In the genomic region with DNA sequence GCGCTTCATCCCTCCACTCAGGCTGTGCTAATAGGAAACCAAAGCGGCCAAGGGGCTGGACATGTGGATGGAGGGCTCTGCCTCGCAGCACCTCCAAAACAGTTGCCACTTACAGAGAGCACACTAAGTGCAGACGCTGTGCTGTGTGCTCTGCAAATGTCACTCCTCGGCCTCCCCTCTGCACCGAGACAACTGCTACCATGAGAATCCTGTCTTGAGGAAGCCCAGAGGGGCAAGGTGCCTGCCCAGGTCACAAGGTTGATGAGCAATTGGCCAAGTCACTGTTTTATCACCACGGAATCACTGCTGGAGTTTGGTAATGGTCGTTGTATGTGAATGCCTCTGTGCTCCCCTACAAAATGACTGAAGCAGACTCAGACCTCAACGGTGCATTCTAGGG, we compare ENCODE assay signal across 19 cellular contexts.
"Had no signal": no experiment of that assay in that cellular context is flagged by ENCODE, and none has a peak within 500 bp of the region (broad histone marks: within the 10 kb centered on the region; RNA-seq: fewer than 3 reads in every experiment).

No MANE protein-coding gene starts in this region.

- H3K36me3 ChIP-seq: brain microvascular endothelial cell, esophagus squamous epithelium, neural progenitor cell, pancreas, suprapubic skin had no signal

- H3K4me3 ChIP-seq: esophagus squamous epithelium, neural progenitor cell, pancreas, suprapubic skin had no signal

- H3K9me2 ChIP-seq: SK-N-SH had no signal

- H3K4me3 Mint-ChIP-seq: activated CD8-positive, alpha-beta memory T cell treated with anti-CD3 and anti-CD28 coated beads, Interleukin-2, amount 10 ng/mL, durations not matched to agents 7 days and 5 days; activated T-cell treated with anti-CD3 and anti-CD28 coated beads, Interleukin-2, amount 50 U/mL, for 24 hours; neural progenitor cell had no signal

- H3K27me3 ChIP-seq: brain microvascular endothelial cell, esophagus squamous epithelium, neural progenitor cell, pancreas, suprapubic skin had no signal

- H3K4me2 ChIP-seq: neural progenitor cell, SK-N-SH had no signal

- H3K27me3 Mint-ChIP-seq: activated T-cell treated with anti-CD3 and anti-CD28 coated beads, Interleukin-2, amount 50 U/mL, for 24 hours had no signal

- H3K4me1 Mint-ChIP-seq: activated CD8-positive, alpha-beta memory T cell treated with anti-CD3 and anti-CD28 coated beads, Interleukin-2, amount 10 ng/mL, durations not matched to agents 7 days and 5 days had no signal

- H3K36me3 Mint-ChIP-seq: activated CD8-positive, alpha-beta memory T cell treated with anti-CD3 and anti-CD28 coated beads, Interleukin-2, amount 10 ng/mL, durations not matched to agents 7 days and 5 days; activated naive CD4-positive, alpha-beta T cell treated with anti-CD3 and anti-CD28 coated beads, Interleukin-2, amount 50 U/mL, for 72 hours; neural progenitor cell had no signal

- H3K9ac ChIP-seq: neural progenitor cell, SK-N-SH had no signal

- FAIRE-seq: endometrium, islet of Langerhans, pancreas, urothelium cell line had no signal

- H3K9me3 ChIP-seq: esophagus squamous epithelium, pancreas, SK-N-SH, suprapubic skin had no signal

- ATAC-seq: activated CD8-positive, alpha-beta memory T cell treated with anti-CD3 and anti-CD28 coated beads, Interleukin-2, amount 10 ng/mL, durations not matched to agents 7 days and 5 days; activated naive CD4-positive, alpha-beta T cell treated with anti-CD3 and anti-CD28 coated beads, Interleukin-2, amount 50 U/mL, for 72 hours had no signal

- H3K27ac ChIP-seq: brain microvascular endothelial cell, neural progenitor cell, suprapubic skin had no signal

- H3K4me1 ChIP-seq: neural progenitor cell had no signal

- H2AFZ ChIP-seq: neural progenitor cell had no signal

- H3K27ac Mint-ChIP-seq: activated CD8-positive, alpha-beta memory T cell treated with anti-CD3 and anti-CD28 coated beads, Interleukin-2, amount 10 ng/mL, durations not matched to agents 7 days and 5 days; activated naive CD4-positive, alpha-beta T cell treated with anti-CD3 and anti-CD28 coated beads, Interleukin-2, amount 50 U/mL, for 72 hours; activated T-cell treated with anti-CD3 and anti-CD28 coated beads, Interleukin-2, amount 50 U/mL, for 24 hours; neural progenitor cell had no signal

- DNase-seq: activated CD4-positive, CD25-positive, alpha-beta regulatory T cell; activated CD8-positive, alpha-beta memory T cell treated with anti-CD3 and anti-CD28 coated beads, Interleukin-2, amount 10 ng/mL, durations not matched to agents 7 days and 5 days; activated effector memory CD4-positive, alpha-beta T cell treated with Interleukin-2 at 50 U/mL for 16 hours; activated T-cell treated with anti-CD3 and anti-CD28 coated beads, Interleukin-2, amount 50 U/mL, for 24 hours; amniotic stem cell; brain microvascular endothelial cell; cerebellar nuclear complex; esophagus squamous epithelium; SK-N-SH; stimulated activated CD4-positive, alpha-beta T cell treated with anti-CD3 and anti-CD28 coated beads, Interleukin-12 subunit alpha, Interleukin-12 subunit beta, amount 100 ng/mL, for 4 hours; stimulated activated naive CD4-positive, alpha-beta T cell; T-helper 1 cell had no signal

- H3K9me3 Mint-ChIP-seq: activated naive CD4-positive, alpha-beta T cell treated with anti-CD3 and anti-CD28 coated beads, Interleukin-2, amount 50 U/mL, for 72 hours; activated T-cell treated with anti-CD3 and anti-CD28 coated beads, Interleukin-2, amount 50 U/mL, for 24 hours; neural progenitor cell had no signal
